In the genomic region with DNA sequence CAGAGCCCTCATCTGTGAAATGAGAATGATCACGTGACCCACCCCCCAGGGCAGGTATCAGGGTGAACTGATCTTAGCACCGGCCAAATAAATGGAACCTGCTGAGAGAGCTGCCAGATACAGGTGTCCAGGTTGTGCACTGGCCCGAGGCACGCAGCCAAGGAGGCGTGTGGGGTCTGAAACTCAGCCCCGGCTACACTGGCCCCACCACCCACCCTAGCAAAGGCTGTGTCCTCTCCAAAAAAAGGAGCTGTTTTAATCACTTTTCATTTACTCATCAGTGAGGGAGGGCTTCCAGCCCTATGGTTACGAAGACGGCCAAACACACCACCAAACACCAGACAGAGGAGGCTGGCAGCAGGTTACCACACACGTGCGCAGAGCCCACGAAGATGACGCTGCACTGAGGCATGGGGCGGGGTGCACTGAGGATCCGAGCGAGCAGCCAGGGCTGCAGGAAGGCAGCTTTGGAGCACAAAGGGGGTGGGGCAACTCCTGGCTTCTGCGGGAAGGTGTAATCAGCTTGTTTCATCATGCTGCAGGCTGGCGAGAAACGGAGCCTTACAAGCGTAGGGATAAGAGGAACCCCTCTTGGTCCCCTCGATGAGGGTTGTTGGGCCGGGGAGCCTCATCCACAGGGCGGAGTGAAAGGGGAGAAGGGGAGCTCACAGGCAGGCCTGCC, we compare ENCODE assay signal across 18 cellular contexts. TPM values are rescaled to one million over a fixed set of nuclear protein-coding genes. Genes with fewer than 3 reads are reported as not detected.
DNase-seq lines count a peak whose midpoint lies in the region; ATAC-seq, FAIRE-seq and TF ChIP-seq lines count a peak whose summit lies in the region.
"Had no signal": no experiment of that assay in that cellular context is flagged by ENCODE, and none has a peak within 500 bp of the region (broad histone marks: within the 10 kb centered on the region; RNA-seq: fewer than 3 reads in every experiment).

No MANE protein-coding gene starts in this region.

- H3K4ac ChIP-seq in H1 (replicated peaks; ENCODE audit: insufficient read length, low read depth, low read length) (no peak overlapping the region), mesendoderm (ENCODE audit: low read depth, low read length) (no peak overlapping the region)

- no peaks in the 10 kb centered on the region for H3K36me3 Mint-ChIP-seq in activated T-helper 1 cell treated with anti-CD3 and anti-CD28 coated beads, Interleukin-12 subunit alpha, Interleukin-12 subunit beta, Interleukin-2, Interleukin-4 antibody, amounts not matched to agents 30 ng/mL and 10 ng/mL and 1 ng/mL, durations not matched to agents 14 hours and 24 hours and 36 hours (ENCODE audit: low read depth)
- H3K36me3 Mint-ChIP-seq: activated naive CD8-positive, alpha-beta T cell treated with anti-CD3 and anti-CD28 coated beads, Interleukin-2, amount 10 ng/mL, durations not matched to agents 7 days and 5 days had no signal

- 0 out of 2 replicates have a peak overlapping the region, but pooled peaks have one; percentile 32 for H2BK20ac ChIP-seq in H1 (ENCODE audit: low read length)

- H3K27ac ChIP-seq in H1 (ENCODE audit: low read depth, low read length), result no peak overlapping the region
- H3K27ac ChIP-seq in mesendoderm (ENCODE audit: low read depth, low read length), result no peak overlapping the region
- H3K27ac ChIP-seq: right atrium auricular region, SJSA1 had no signal

- H2BK5ac ChIP-seq in H1 (ENCODE audit: low read depth, low read length) (peak overlapping the region; percentile 39; the same call in 1 of the 2 replicates), mesendoderm (ENCODE audit: low read length) (no peak overlapping the region)

- TF ChIP-seq CTCF in H1 (IDR thresholded peaks at IDR 0.05; ENCODE audit: control extremely low read depth in 1 of 3, insufficient read depth in 1 of 3, low read depth in 1 of 3, low read length in 3 of 3) (no peak), GM13977 (IDR thresholded peaks at IDR 0.05; ENCODE audit: extremely low read depth, insufficient read depth, missing control alignments) (no peak)

- ATAC-seq in GM21723 (IDR thresholded peaks at IDR 0.05; ENCODE audit: unreplicated experiment), result no peak

- H3K36me3 ChIP-seq in MG63 (no peaks in the 10 kb centered on the region), H1 (ENCODE audit: control insufficient read depth in 2 of 4, insufficient read depth in 4 of 4, low read length in 3 of 4) (no peaks in the 10 kb centered on the region), mesendoderm (ENCODE audit: control insufficient read depth, insufficient read depth, low read length) (no peaks in the 10 kb centered on the region)
- H3K36me3 ChIP-seq: HAP-1, right atrium auricular region, SJSA1 had no signal

- peaks cover 0 to 18% (median 12%) of the 10 kb centered on the region in 4 experiments; a peak in 6 of 7 replicates for H3K4me1 ChIP-seq in H1 (replicated peaks in 1 of 4; ENCODE audit: control insufficient read depth in 3 of 4, insufficient read depth in 4 of 4, low read length in 3 of 4)
- H3K4me1 ChIP-seq in mesendoderm (ENCODE audit: control insufficient read depth, low read depth, low read length), result no peaks in the 10 kb centered on the region
- H3K4me1 ChIP-seq: right atrium auricular region, SJSA1 had no signal

- H3K4me3 Mint-ChIP-seq in activated T-helper 1 cell treated with anti-CD3 and anti-CD28 coated beads, Interleukin-12 subunit alpha, Interleukin-12 subunit beta, Interleukin-2, Interleukin-4 antibody, amounts not matched to agents 30 ng/mL and 10 ng/mL and 1 ng/mL, durations not matched to agents 14 hours and 24 hours and 36 hours, result no peak overlapping the region
- H3K4me3 Mint-ChIP-seq: activated naive CD8-positive, alpha-beta T cell treated with anti-CD3 and anti-CD28 coated beads, Interleukin-2, amount 10 ng/mL, durations not matched to agents 7 days and 5 days had no signal

- CTCF ChIA-PET in H1 (lab: Charles Lee; ENCODE audit: partially characterized antibody), result interaction anchor here (0.7 to 3.0 kb wide), 12 partner anchors 9 to 210 kb away, joined by 3 to 17 read pairs (median 3); no protein-coding TSS in a partner anchor

- H3K27me3 Mint-ChIP-seq in activated T-helper 1 cell treated with anti-CD3 and anti-CD28 coated beads, Interleukin-12 subunit alpha, Interleukin-12 subunit beta, Interleukin-2, Interleukin-4 antibody, amounts not matched to agents 30 ng/mL and 10 ng/mL and 1 ng/mL, durations not matched to agents 14 hours and 24 hours and 36 hours (ENCODE audit: insufficient read depth), result peaks cover 9% of the 10 kb centered on the region

- DNase-seq in ELF-1 (ENCODE audit: low read depth, low spot score) (peak; percentile 73), MG63 (peak; percentile 10), H1 (ENCODE audit: low read depth in 1 of 2, low spot score in 2 of 2) (no peak), mesendoderm (peak; percentile 71), GM13977 (ENCODE audit: low spot score) (no peak), NCI-H526 treated with DMSO at 0.1 percent for 48 hours (lab: John Stamatoyannopoulos, UW) (no peak)
- DNase-seq in activated T-helper 1 cell treated with anti-CD3 and anti-CD28 coated beads, Interleukin-12 subunit alpha, Interleukin-12 subunit beta, Interleukin-2, Interleukin-4 antibody, amounts not matched to agents 30 ng/mL and 10 ng/mL and 1 ng/mL, durations not matched to agents 14 hours and 24 hours and 36 hours (ENCODE audit: low spot score), result no peak
- DNase-seq: activated CD8-positive, alpha-beta memory T cell treated with anti-CD3 and anti-CD28 coated beads, Interleukin-2, amount 50 U/mL, for 48 hours; activated naive CD8-positive, alpha-beta T cell treated with anti-CD3 and anti-CD28 coated beads, Interleukin-2, amount 10 ng/mL, durations not matched to agents 7 days and 5 days; NCI-H1105; NCI-H524 treated with DMSO at 0.1 percent for 48 hours had no signal

- H3K79me2 ChIP-seq in H1 (ENCODE audit: control insufficient read depth in 1 of 2, insufficient read depth in 2 of 2, low read length in 2 of 2) (no peaks in the 10 kb centered on the region), mesendoderm (ENCODE audit: control insufficient read depth, insufficient read depth, low read length) (no peaks in the 10 kb centered on the region)

- POLR2A ChIA-PET in H1 (lab: Charles Lee; ENCODE audit: partially characterized antibody), result interaction anchor here (0.6 to 0.7 kb wide), 2 partner anchors 19 to 91 kb away, joined by 3 to 4 read pairs; partner anchors contain the start of gene SLC22A12

- no peak for TF ChIP-seq RAD21 in H1 (IDR thresholded peaks at IDR 0.05 in 1 of 2, conservative IDR thresholded peaks at IDR 0.05 in 1 of 2; ENCODE audit: low read depth in 2 of 2, low read length in 2 of 2)

- H2AK5ac ChIP-seq in H1 (ENCODE audit: low read depth, low read length) (no peak overlapping the region), mesendoderm (ENCODE audit: low read length) (no peak overlapping the region)

- peak overlapping the region; percentile 83 for H3K18ac ChIP-seq in H1 (ENCODE audit: extremely low read depth, low read length)
- H3K18ac ChIP-seq in mesendoderm (ENCODE audit: low read length), result no peak overlapping the region

- H4K8ac ChIP-seq in H1 (ENCODE audit: extremely low read depth, insufficient read depth, low read length) (no peak overlapping the region; the same call in 1 of the 2 replicates), mesendoderm (ENCODE audit: low read depth, low read length) (no peak overlapping the region)

- in situ Hi-C loops in GM13977 (cut with MboI; ENCODE audit: low pct_unique_long_range_greater_than_20kb, low sequenced_read_pairs, unreplicated experiment), result no loop called here

- H4K5ac ChIP-seq in H1 (ENCODE audit: insufficient read length, low read depth, low read length), result no peak overlapping the region
- no peak overlapping the region for H4K5ac ChIP-seq in mesendoderm (ENCODE audit: low read length)

- no peak overlapping the region for H3K23ac ChIP-seq in H1 (ENCODE audit: insufficient read length)
- H3K23ac ChIP-seq in mesendoderm (ENCODE audit: low read length), result no peak overlapping the region

- no peaks in the 10 kb centered on the region for H3K23me2 ChIP-seq in H1 (ENCODE audit: low read depth, low read length)

- intact Hi-C loops in activated T-helper 1 cell treated with anti-CD3 and anti-CD28 coated beads, Interleukin-12 subunit alpha, Interleukin-12 subunit beta, Interleukin-2, Interleukin-4 antibody, amounts not matched to agents 30 ng/mL and 10 ng/mL and 1 ng/mL, durations not matched to agents 14 hours and 24 hours and 36 hours (cut with micrococcal nuclease), result no loop called here

- FAIRE-seq in H1 (lab: Jason Lieb, UNC), result no peak
- FAIRE-seq: GM19239, HTR-8/SVneo had no signal

- no peak overlapping the region for H3K4me3 ChIP-seq in MG63
- no peak overlapping the region for H3K4me3 ChIP-seq in H1 (ENCODE audit: extremely low read depth in 1 of 4, insufficient read depth in 2 of 4, low read depth in 3 of 4, low read length in 4 of 4)
- no peak overlapping the region for H3K4me3 ChIP-seq in mesendoderm (ENCODE audit: low read length)
- H3K4me3 ChIP-seq: HAP-1, right atrium auricular region, SJSA1 had no signal

- no peaks in the 10 kb centered on the region for H4K20me1 ChIP-seq in H1 (replicated peaks in 1 of 2; ENCODE audit: control insufficient read depth in 1 of 2, insufficient read depth in 2 of 2, low read length in 2 of 2)

- no peak overlapping the region for H3K27ac Mint-ChIP-seq in activated T-helper 1 cell treated with anti-CD3 and anti-CD28 coated beads, Interleukin-12 subunit alpha, Interleukin-12 subunit beta, Interleukin-2, Interleukin-4 antibody, amounts not matched to agents 30 ng/mL and 10 ng/mL and 1 ng/mL, durations not matched to agents 14 hours and 24 hours and 36 hours
- H3K27ac Mint-ChIP-seq: activated naive CD8-positive, alpha-beta T cell treated with anti-CD3 and anti-CD28 coated beads, Interleukin-2, amount 10 ng/mL, durations not matched to agents 7 days and 5 days had no signal

- peaks cover 3% of the 10 kb centered on the region for H3K4me1 Mint-ChIP-seq in activated T-helper 1 cell treated with anti-CD3 and anti-CD28 coated beads, Interleukin-12 subunit alpha, Interleukin-12 subunit beta, Interleukin-2, Interleukin-4 antibody, amounts not matched to agents 30 ng/mL and 10 ng/mL and 1 ng/mL, durations not matched to agents 14 hours and 24 hours and 36 hours (ENCODE audit: low read depth)
- H3K4me1 Mint-ChIP-seq: activated naive CD8-positive, alpha-beta T cell treated with anti-CD3 and anti-CD28 coated beads, Interleukin-2, amount 10 ng/mL, durations not matched to agents 7 days and 5 days had no signal

- H4K91ac ChIP-seq in H1 (replicated peaks; ENCODE audit: insufficient read length, low read length), result peak overlapping the region; percentile 6

- no peak for TF ChIP-seq POLR2A in H1 (IDR thresholded peaks at IDR 0.05; ENCODE audit: control extremely low read depth in 1 of 2, low read depth in 2 of 2, low read length in 2 of 2)

- H3K4me2 ChIP-seq in H1 (ENCODE audit: insufficient read depth in 1 of 2, low read depth in 2 of 2, low read length in 2 of 2) (no peak overlapping the region), mesendoderm (ENCODE audit: low read length) (no peak overlapping the region)

- H3K9me3 ChIP-seq in MG63, result no peaks in the 10 kb centered on the region
- no peaks in the 10 kb centered on the region for H3K9me3 ChIP-seq in H1 (ENCODE audit: insufficient read depth in 2 of 2, low read depth in 1 of 2, low read length in 1 of 2)
- H3K9me3 ChIP-seq: HAP-1, right atrium auricular region, SJSA1 had no signal

- no peaks in the 10 kb centered on the region for H3K79me1 ChIP-seq in H1 (ENCODE audit: low read depth, low read length)
- H3K79me1 ChIP-seq in mesendoderm (ENCODE audit: low read length), result no peaks in the 10 kb centered on the region

- no peak for TF ChIP-seq EP300 in H1 (IDR thresholded peaks at IDR 0.05; ENCODE audit: borderline replicate concordance in 1 of 2, low read depth in 2 of 2, low read length in 2 of 2)

- peak overlapping the region; percentile 45; the same call in 1 of the 2 replicates for H2AFZ ChIP-seq in H1 (ENCODE audit: low read length)

- H3K9ac ChIP-seq in H1 (replicated peaks in 1 of 4; ENCODE audit: extremely low read depth in 1 of 4, low read depth in 3 of 4, low read length in 3 of 4), result no peak overlapping the region
- no peak overlapping the region for H3K9ac ChIP-seq in mesendoderm (ENCODE audit: low read length)

- H3K56ac ChIP-seq in H1 (replicated peaks; ENCODE audit: insufficient read length, low read depth, low read length) (no peak overlapping the region), mesendoderm (ENCODE audit: low read length) (peak overlapping the region; percentile 63)

- no peaks in the 10 kb centered on the region for H3K9me3 Mint-ChIP-seq in activated T-helper 1 cell treated with anti-CD3 and anti-CD28 coated beads, Interleukin-12 subunit alpha, Interleukin-12 subunit beta, Interleukin-2, Interleukin-4 antibody, amounts not matched to agents 30 ng/mL and 10 ng/mL and 1 ng/mL, durations not matched to agents 14 hours and 24 hours and 36 hours
- H3K9me3 Mint-ChIP-seq: activated naive CD8-positive, alpha-beta T cell treated with anti-CD3 and anti-CD28 coated beads, Interleukin-2, amount 10 ng/mL, durations not matched to agents 7 days and 5 days had no signal

- H2BK15ac ChIP-seq in H1 (ENCODE audit: low read length) (no peak overlapping the region; the same call in 1 of the 2 replicates), mesendoderm (replicated peaks; ENCODE audit: low read depth) (no peak overlapping the region)

- no peak overlapping the region for H3K14ac ChIP-seq in H1 (ENCODE audit: insufficient read length)

- H3K27me3 ChIP-seq in MG63 (peaks cover 6% of the 10 kb centered on the region; the same call in 1 of the 2 replicates), H1 (replicated peaks in 1 of 4; ENCODE audit: control insufficient read depth in 3 of 4, extremely low read depth in 1 of 4, insufficient read depth in 3 of 4, low read length in 3 of 4) (peaks cover 0 to 3% (median 0%) of the 10 kb centered on the region in 4 experiments; a peak in 3 of 7 replicates), mesendoderm (ENCODE audit: insufficient read depth, low read length, poor library complexity) (no peaks in the 10 kb centered on the region)
- H3K27me3 ChIP-seq: right atrium auricular region had no signal

- 76% methylated on average over 22 of the region's 22 CpGs; no CpG with 5 or more reads in 1 of the 2 experiments for whole genome bisulfite sequencing in H1 (ENCODE audit: extremely low coverage in 1 of 2, insufficient coverage in 1 of 2, insufficient read length in 1 of 2, insufficient replicate concordance in 2 of 2, low coverage in 1 of 2, low lambda C conversion rate in 2 of 2, missing lambda C conversion rate in 1 of 2), 2 experiments
- no CpG with 5 or more reads among the region's 22 CpGs for WGBS in mesendoderm (ENCODE audit: extremely low coverage, insufficient coverage, low lambda C conversion rate)

- H2BK12ac ChIP-seq in H1 (ENCODE audit: low read depth, low read length), result peak overlapping the region; percentile 75

- H2BK120ac ChIP-seq in H1 (replicated peaks; ENCODE audit: low read depth, low read length) (no peak overlapping the region), mesendoderm (ENCODE audit: low read depth, low read length) (no peak overlapping the region)

RNA-seq across cellular contexts. Expression of gene SLC22A11, which starts 15.8 kb away (rescaled TPM):
- total RNA-seq in MG63 (2014; rRNA removed; shearing (Covaris generic); ENCODE audit: low replicate concordance), result not detected in 2 replicates
- total RNA-seq in H1 (2021; fragmentation: NEBNext Ultra II Directional; extraction: Animal tissue kit (Norgen Biotek cat#: 25700)), result not detected in 2 replicates
- polyA plus RNA-seq in H1 (2011; rRNA removed), result 0.05 TPM in 1 of 2 replicates, not detected in the other
- not detected for polyA plus RNA-seq in H1 (2011; cell fraction: cytosol; rRNA removed)
- polyA plus RNA-seq in H1 (2011; cell fraction: nucleus; rRNA removed), result not detected
- not detected in 4 replicates for polyA plus RNA-seq in H1 (2012, experiment 1 of 2)
- not detected for polyA plus RNA-seq in H1 (2012, experiment 2 of 2)
- 0.04 TPM for polyA plus RNA-seq in H1 (2013, experiment 1 of 2)
- not detected for polyA plus RNA-seq in H1 (2013, experiment 2 of 2)
- polyA minus RNA-seq in H1 (2011; rRNA and poly(A)+ RNA removed), result not detected in 2 replicates
- polyA minus RNA-seq in H1 (2011; cell fraction: cytosol; rRNA and poly(A)+ RNA removed), result not detected
- polyA minus RNA-seq in H1 (2011; cell fraction: nucleus; rRNA and poly(A)+ RNA removed), result not detected
- polyA plus RNA-seq in mesendoderm (2013, experiment 1 of 2), result 0.03 TPM
- 0.03 TPM for polyA plus RNA-seq in mesendoderm (2013, experiment 2 of 2)
- total RNA-seq in activated T-helper 1 cell treated with anti-CD3 and anti-CD28 coated beads, Interleukin-12 subunit alpha, Interleukin-12 subunit beta, Interleukin-2, Interleukin-4 antibody, amounts not matched to agents 30 ng/mL and 10 ng/mL and 1 ng/mL, durations not matched to agents 14 hours and 24 hours and 36 hours, result not detected in 2 replicates
- total RNA-seq: activated naive CD8-positive, alpha-beta T cell treated with anti-CD3 and anti-CD28 coated beads, Interleukin-2, amount 10 ng/mL, durations not matched to agents 7 days and 5 days; right atrium auricular region; SJSA1 had no signal
- polyA plus RNA-seq: esophagus had no signal

RNA-seq across cellular contexts. Expression of gene SLC22A12, which starts 19.5 kb away (rescaled TPM):
- not detected in 2 replicates for total RNA-seq in MG63 (2014; rRNA removed; shearing (Covaris generic); ENCODE audit: low replicate concordance)
- not detected in 2 replicates for total RNA-seq in H1 (2021; fragmentation: NEBNext Ultra II Directional; extraction: Animal tissue kit (Norgen Biotek cat#: 25700))
- not detected in 2 replicates for polyA plus RNA-seq in H1 (2011; rRNA removed)
- not detected for polyA plus RNA-seq in H1 (2011; cell fraction: cytosol; rRNA removed)
- polyA plus RNA-seq in H1 (2011; cell fraction: nucleus; rRNA removed), result not detected
- polyA plus RNA-seq in H1 (2012, experiment 1 of 2), result not detected in 4 replicates
- not detected for polyA plus RNA-seq in H1 (2012, experiment 2 of 2)
- not detected for polyA plus RNA-seq in H1 (2013, experiment 1 of 2)
- not detected for polyA plus RNA-seq in H1 (2013, experiment 2 of 2)
- polyA minus RNA-seq in H1 (2011; rRNA and poly(A)+ RNA removed), result not detected in 2 replicates
- polyA minus RNA-seq in H1 (2011; cell fraction: cytosol; rRNA and poly(A)+ RNA removed), result not detected
- not detected for polyA minus RNA-seq in H1 (2011; cell fraction: nucleus; rRNA and poly(A)+ RNA removed)
- polyA plus RNA-seq in mesendoderm (2013, experiment 1 of 2), result not detected
- polyA plus RNA-seq in mesendoderm (2013, experiment 2 of 2), result not detected
- not detected in 2 replicates for total RNA-seq in activated T-helper 1 cell treated with anti-CD3 and anti-CD28 coated beads, Interleukin-12 subunit alpha, Interleukin-12 subunit beta, Interleukin-2, Interleukin-4 antibody, amounts not matched to agents 30 ng/mL and 10 ng/mL and 1 ng/mL, durations not matched to agents 14 hours and 24 hours and 36 hours
- total RNA-seq: activated naive CD8-positive, alpha-beta T cell treated with anti-CD3 and anti-CD28 coated beads, Interleukin-2, amount 10 ng/mL, durations not matched to agents 7 days and 5 days; right atrium auricular region; SJSA1 had no signal
- polyA plus RNA-seq: esophagus had no signal

Comparison
In these comparisons a context has a peak if more than half of its experiments do, and no peak if none do; other contexts are left out.
1. DNase-seq: peak in ELF-1 (single experiment), MG63 (single experiment) and mesendoderm (single experiment); none in H1 (0 of 2), GM13977 (single experiment), NCI-H526 treated with DMSO at 0.1 percent for 48 hours (single experiment) and activated T-helper 1 cell treated with anti-CD3 and anti-CD28 coated beads, Interleukin-12 subunit alpha, Interleukin-12 subunit beta, Interleukin-2, Interleukin-4 antibody, amounts not matched to agents 30 ng/mL and 10 ng/mL and 1 ng/mL, durations not matched to agents 14 hours and 24 hours and 36 hours (single experiment).